Comparison of ENCODE assay signal across 1 cellular context in genomic region chr17:79126139-79126538, GRCh38.
TF ChIP-seq lines count a peak whose summit lies in the region.

No MANE protein-coding gene starts in this region.

TF ChIP-seq in HEK293, 187 proteins besides CTCF, POLR2A, EP300 and RAD21 (continued from another document):
- TF ChIP-seq ZNF148 (tag by site-specific recombination; IDR thresholded peaks at IDR 0.05; ENCODE audit: borderline replicate concordance) (no peak), ZBTB48 (tag by site-specific recombination; IDR thresholded peaks at IDR 0.05) (no peak), ZNF433 (tag by site-specific recombination; IDR thresholded peaks at IDR 0.05; ENCODE audit: low read depth) (no peak), ZNF677 (tag by site-specific recombination; IDR thresholded peaks at IDR 0.05) (no peak), ZBTB44 (tag by site-specific recombination; IDR thresholded peaks at IDR 0.05) (no peak), ZNF184 (tag by site-specific recombination; IDR thresholded peaks at IDR 0.05) (no peak), YY2 (tag by site-specific recombination; IDR thresholded peaks at IDR 0.05) (no peak), ZBTB26 (tag by site-specific recombination; optimal IDR thresholded peaks at IDR 0.05) (no peak)
